1 cellular context compared by ENCODE assay signal in genomic region chr6:56765494-56765893, GRCh38.
TF ChIP-seq lines count a peak whose summit lies in the region.

No MANE protein-coding gene starts in this region.

TF ChIP-seq in GM12878, 131 proteins besides CTCF, POLR2A, EP300 and RAD21 (continued from another document):
- TF ChIP-seq USF1 (IDR thresholded peaks at IDR 0.05; ENCODE audit: borderline replicate concordance, extremely low read length, insufficient read depth, low read depth, low read length), result no peak
